Comparison of ENCODE assay signal across 8 cellular contexts in genomic region chr6:125598422-125598821, GRCh38.
DNase-seq lines count a peak whose midpoint lies in the region; ATAC-seq and TF ChIP-seq lines count a peak whose summit lies in the region.

No MANE protein-coding gene starts in this region.

- TF ChIP-seq CTCF in epithelial cell of esophagus (IDR thresholded peaks at IDR 0.05; ENCODE audit: insufficient read depth, low read depth, low read length, missing control alignments) = no peak
- no peak for TF ChIP-seq CTCF in osteoblast (IDR thresholded peaks at IDR 0.05; ENCODE audit: extremely low read depth, low read depth, low read length)

- H3K27ac ChIP-seq in osteoblast (ENCODE audit: low read depth, low read length) = no peak overlapping the region

- H4K20me1 ChIP-seq in osteoblast (ENCODE audit: insufficient read depth, low read length) = no peaks in the 10 kb centered on the region

- H3K27me3 Mint-ChIP-seq in activated T-cell treated with anti-CD3 and anti-CD28 coated beads, Interleukin-2, amount 50 U/mL, for 4 hours (ENCODE audit: low read depth) = peaks cover 2% of the 10 kb centered on the region

- no peak overlapping the region for H3K4me3 ChIP-seq in epithelial cell of esophagus (ENCODE audit: low read length)
- H3K4me3 ChIP-seq in osteoblast (ENCODE audit: insufficient read depth, low read length) = no peak overlapping the region

- no peaks in the 10 kb centered on the region for H3K36me3 Mint-ChIP-seq in activated T-cell treated with anti-CD3 and anti-CD28 coated beads, Interleukin-2, amount 50 U/mL, for 4 hours (ENCODE audit: insufficient read depth)

- no peak for ATAC-seq in activated T-cell treated with anti-CD3 and anti-CD28 coated beads, Interleukin-2, amount 50 U/mL, for 4 hours
- ATAC-seq in HG02571 (IDR thresholded peaks at IDR 0.05; ENCODE audit: unreplicated experiment) (no peak), GM21515 (IDR thresholded peaks at IDR 0.05; ENCODE audit: unreplicated experiment) (no peak)

- H3K4me1 ChIP-seq in osteoblast (ENCODE audit: insufficient read depth, low read length) = no peaks in the 10 kb centered on the region

- H3K36me3 ChIP-seq in osteoblast (ENCODE audit: insufficient read depth, low read length) = no peaks in the 10 kb centered on the region

- H3K4me3 Mint-ChIP-seq in activated T-cell treated with anti-CD3 and anti-CD28 coated beads, Interleukin-2, amount 50 U/mL, for 4 hours = no peak overlapping the region

- H3K27me3 ChIP-seq in osteoblast (ENCODE audit: insufficient read depth, low read length) = no peaks in the 10 kb centered on the region

- no peaks in the 10 kb centered on the region for H3K4me1 Mint-ChIP-seq in activated T-cell treated with anti-CD3 and anti-CD28 coated beads, Interleukin-2, amount 50 U/mL, for 4 hours (ENCODE audit: low read depth)

- no peaks in the 10 kb centered on the region for H3K9me3 ChIP-seq in osteoblast (ENCODE audit: low read depth, low read length)

- no peaks in the 10 kb centered on the region for H3K79me2 ChIP-seq in osteoblast (ENCODE audit: insufficient read depth, low read length)

- DNase-seq in GF-D8 (lab: John Stamatoyannopoulos, UW) = peak; percentile 84
- DNase-seq in NCI-H510A treated with DMSO at 0.1 percent for 48 hours (lab: John Stamatoyannopoulos, UW) = peak; percentile 84
- DNase-seq in epithelial cell of esophagus (ENCODE audit: low read depth) = peak; percentile 96
- DNase-seq in osteoblast (ENCODE audit: insufficient read length, low spot score, missing footprints) = peak; percentile 56
- no peak for DNase-seq in activated T-cell treated with anti-CD3 and anti-CD28 coated beads, Interleukin-2, amount 50 U/mL, for 4 hours
- DNase-seq in dermis blood vessel endothelial cell = no peak

- no peaks in the 10 kb centered on the region for H3K9me3 Mint-ChIP-seq in activated T-cell treated with anti-CD3 and anti-CD28 coated beads, Interleukin-2, amount 50 U/mL, for 4 hours

- peak overlapping the region; percentile 74 for H2AFZ ChIP-seq in osteoblast (ENCODE audit: low read length)

- H3K4me2 ChIP-seq in osteoblast (ENCODE audit: insufficient read depth, low read length) = no peak overlapping the region

Comparison
In these comparisons a context has a peak if more than half of its experiments do, and no peak if none do; other contexts are left out.
1. DNase-seq: peak in GF-D8 (single experiment), NCI-H510A treated with DMSO at 0.1 percent for 48 hours (single experiment), epithelial cell of esophagus (single experiment) and osteoblast (single experiment); none in activated T-cell treated with anti-CD3 and anti-CD28 coated beads, Interleukin-2, amount 50 U/mL, for 4 hours (single experiment) and dermis blood vessel endothelial cell (single experiment).